ENCODE assay signal across 8 cellular contexts in the genomic region with DNA sequence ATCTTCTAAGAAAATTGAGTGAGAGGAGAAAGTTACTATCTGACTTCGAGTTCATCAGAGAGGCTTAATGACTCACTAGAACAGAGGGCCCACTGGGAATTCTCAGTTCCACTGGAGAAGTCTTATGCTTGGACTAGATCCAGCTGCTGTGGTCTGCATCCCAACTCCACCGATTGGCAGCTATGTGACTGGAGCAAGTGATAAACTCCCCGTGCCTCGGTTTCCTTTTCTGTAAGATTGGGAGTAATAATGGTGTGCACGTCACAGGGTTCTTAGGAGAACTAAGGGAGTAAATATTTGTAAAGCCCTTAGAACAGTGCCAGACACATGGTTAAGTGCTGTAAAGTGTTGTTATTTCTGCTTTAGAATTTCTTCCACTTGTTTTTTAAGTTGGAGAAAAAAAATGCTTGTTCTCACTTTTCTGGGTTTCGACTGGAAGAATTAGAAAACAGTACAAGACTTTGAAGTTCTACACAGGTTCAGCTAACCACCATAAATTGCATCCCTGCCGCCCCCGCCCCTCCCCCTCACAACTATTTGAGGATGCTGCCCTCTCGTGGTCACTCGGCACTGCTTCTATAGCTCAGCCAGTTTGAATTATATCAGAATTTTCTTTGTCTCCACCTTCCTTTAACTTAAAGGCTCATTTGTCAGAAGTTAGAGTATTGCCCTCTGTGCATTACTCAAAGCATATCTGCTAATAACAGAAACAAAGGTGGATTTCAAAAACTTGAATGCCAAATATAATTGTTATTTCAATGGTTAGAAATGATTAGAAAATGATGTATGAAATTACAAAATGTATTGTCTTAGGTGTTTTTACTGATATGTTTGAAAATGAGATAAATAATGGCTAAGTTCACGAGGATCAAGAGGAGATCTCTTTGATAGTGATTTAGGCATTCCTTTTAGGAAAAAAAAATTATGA.
DNase-seq lines count a peak whose midpoint lies in the region; TF ChIP-seq lines count a peak whose summit lies in the region.

No MANE protein-coding gene starts in this region.

- H3K27ac Mint-ChIP-seq in activated T-helper 1 cell treated with anti-CD3 and anti-CD28 coated beads, Interleukin-12 subunit alpha, Interleukin-12 subunit beta, Interleukin-2, Interleukin-4 antibody, amounts not matched to agents 30 ng/mL and 10 ng/mL and 1 ng/mL, durations not matched to agents 14 hours and 24 hours and 36 hours = no peak overlapping the region

- DNase-seq in GM04504 (ENCODE audit: low read depth) = peak; percentile 22
- DNase-seq in Karpas-422 = peak; percentile 92
- DNase-seq in RPMI7951 (ENCODE audit: low read depth) = peak; percentile 84
- peak; percentile 32 for DNase-seq in activated T-helper 1 cell treated with anti-CD3 and anti-CD28 coated beads, Interleukin-12 subunit alpha, Interleukin-12 subunit beta, Interleukin-2, Interleukin-4 antibody, amounts not matched to agents 30 ng/mL and 10 ng/mL and 1 ng/mL, durations not matched to agents 14 hours and 24 hours and 36 hours (ENCODE audit: low spot score)
- DNase-seq in fibroblast of the aortic adventitia (ENCODE audit: low read depth) = peak; percentile 86
- DNase-seq in stromal cell of bone marrow (ENCODE audit: low read depth) = peak; percentile 89
- no peak for DNase-seq in mesenteric fat pad (ENCODE audit: low spot score)

- H3K79me2 ChIP-seq in Karpas-422 (ENCODE audit: low read length) = no peaks in the 10 kb centered on the region

- TF ChIP-seq CTCF in fibroblast of the aortic adventitia (IDR thresholded peaks at IDR 0.05; ENCODE audit: insufficient read depth, low read length) = peak; percentile 83
- TF ChIP-seq CTCF in neutrophil (IDR thresholded peaks at IDR 0.05) = peak; percentile 88

- H4K20me1 ChIP-seq in Karpas-422 (ENCODE audit: insufficient read depth, low read depth, low read length) = no peaks in the 10 kb centered on the region

- intact Hi-C loops in activated T-helper 1 cell treated with anti-CD3 and anti-CD28 coated beads, Interleukin-12 subunit alpha, Interleukin-12 subunit beta, Interleukin-2, Interleukin-4 antibody, amounts not matched to agents 30 ng/mL and 10 ng/mL and 1 ng/mL, durations not matched to agents 14 hours and 24 hours and 36 hours (cut with micrococcal nuclease) = loop anchor here (1.0 to 10.0 kb wide), 10 partner anchors 43 to 791 kb away; a partner anchor contains a TSS

- H3K4me3 Mint-ChIP-seq in activated T-helper 1 cell treated with anti-CD3 and anti-CD28 coated beads, Interleukin-12 subunit alpha, Interleukin-12 subunit beta, Interleukin-2, Interleukin-4 antibody, amounts not matched to agents 30 ng/mL and 10 ng/mL and 1 ng/mL, durations not matched to agents 14 hours and 24 hours and 36 hours = no peak overlapping the region

- H3K9me2 ChIP-seq in Karpas-422 (replicated peaks; ENCODE audit: insufficient read depth, low read length) = no peaks in the 10 kb centered on the region

- H3K9me3 ChIP-seq in Karpas-422 (ENCODE audit: low read length) = no peaks in the 10 kb centered on the region
- no peaks in the 10 kb centered on the region for H3K9me3 ChIP-seq in neutrophil

- H3K4me1 Mint-ChIP-seq in activated T-helper 1 cell treated with anti-CD3 and anti-CD28 coated beads, Interleukin-12 subunit alpha, Interleukin-12 subunit beta, Interleukin-2, Interleukin-4 antibody, amounts not matched to agents 30 ng/mL and 10 ng/mL and 1 ng/mL, durations not matched to agents 14 hours and 24 hours and 36 hours (ENCODE audit: low read depth) = peaks cover 9% of the 10 kb centered on the region

- no peak overlapping the region for H2AFZ ChIP-seq in Karpas-422 (ENCODE audit: low read length)

- no peaks in the 10 kb centered on the region for H3K27me3 ChIP-seq in Karpas-422 (ENCODE audit: low read length)
- no peaks in the 10 kb centered on the region for H3K27me3 ChIP-seq in neutrophil

- no peak overlapping the region for H3K9ac ChIP-seq in Karpas-422 (ENCODE audit: low read length)

- H3K4me1 ChIP-seq in Karpas-422 (ENCODE audit: low read length) (peaks cover 19% of the 10 kb centered on the region), neutrophil (ENCODE audit: control insufficient read depth in 1 of 2, insufficient read depth in 1 of 2, low read depth in 1 of 2, low read length in 1 of 2) (peaks cover 20 to 24% of the 10 kb centered on the region in 2 experiments)

- peaks cover 15% of the 10 kb centered on the region for H3K27me3 Mint-ChIP-seq in activated T-helper 1 cell treated with anti-CD3 and anti-CD28 coated beads, Interleukin-12 subunit alpha, Interleukin-12 subunit beta, Interleukin-2, Interleukin-4 antibody, amounts not matched to agents 30 ng/mL and 10 ng/mL and 1 ng/mL, durations not matched to agents 14 hours and 24 hours and 36 hours (ENCODE audit: insufficient read depth)

- H3K27ac ChIP-seq in Karpas-422 (ENCODE audit: low read length) (no peak overlapping the region), neutrophil (no peak overlapping the region)

- H3K36me3 ChIP-seq in Karpas-422 (ENCODE audit: insufficient read depth, low read length) (no peaks in the 10 kb centered on the region), neutrophil (no peaks in the 10 kb centered on the region)

- H3K4me3 ChIP-seq in Karpas-422 (ENCODE audit: low read length) (no peak overlapping the region), fibroblast of the aortic adventitia (ENCODE audit: low read depth, low read length) (peak overlapping the region; percentile 22), neutrophil (ENCODE audit: low read depth in 1 of 2, low read length in 1 of 2) (no peak overlapping the region)

- H3K9me3 Mint-ChIP-seq in activated T-helper 1 cell treated with anti-CD3 and anti-CD28 coated beads, Interleukin-12 subunit alpha, Interleukin-12 subunit beta, Interleukin-2, Interleukin-4 antibody, amounts not matched to agents 30 ng/mL and 10 ng/mL and 1 ng/mL, durations not matched to agents 14 hours and 24 hours and 36 hours = no peaks in the 10 kb centered on the region

- no peaks in the 10 kb centered on the region for H3K36me3 Mint-ChIP-seq in activated T-helper 1 cell treated with anti-CD3 and anti-CD28 coated beads, Interleukin-12 subunit alpha, Interleukin-12 subunit beta, Interleukin-2, Interleukin-4 antibody, amounts not matched to agents 30 ng/mL and 10 ng/mL and 1 ng/mL, durations not matched to agents 14 hours and 24 hours and 36 hours (ENCODE audit: low read depth)

- H3K4me2 ChIP-seq in Karpas-422 (ENCODE audit: low read depth, low read length, poor library complexity, severe bottlenecking) = peak overlapping the region; percentile 24
